25 cellular contexts compared by ENCODE assay signal in the genomic region with DNA sequence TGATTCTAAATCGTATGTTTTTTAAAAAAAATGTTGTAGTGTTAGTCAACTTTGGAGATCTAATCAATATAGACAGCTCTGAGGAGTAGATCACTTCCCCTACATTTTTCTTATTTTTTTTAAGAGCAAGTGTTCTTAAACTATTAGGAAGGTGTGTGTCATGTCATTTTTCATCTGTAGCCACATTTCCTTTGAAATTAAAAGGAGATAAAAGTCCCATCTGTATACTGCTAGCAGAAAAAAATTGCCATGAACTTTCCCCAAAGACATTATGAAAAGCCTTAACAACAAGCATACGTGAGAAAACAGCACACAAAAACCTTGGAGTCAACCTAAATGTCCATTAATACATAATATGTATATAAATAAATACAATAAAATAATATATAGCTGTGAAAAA.
DNase-seq lines count a peak whose midpoint lies in the region; ATAC-seq and TF ChIP-seq lines count a peak whose summit lies in the region.
"Had no signal": no experiment of that assay in that cellular context is flagged by ENCODE, and none has a peak within 500 bp of the region (broad histone marks: within the 10 kb centered on the region; RNA-seq: fewer than 3 reads in every experiment).

No MANE protein-coding gene starts in this region.

- H3K9ac ChIP-seq in Loucy (ENCODE audit: low read depth, low read length, poor library complexity, severe bottlenecking) (peak overlapping the region; percentile 5), H9 (ENCODE audit: extremely low read depth, insufficient read length, low read length) (no peak overlapping the region)

- CTCF ChIA-PET in activated CD8-positive, alpha-beta memory T cell treated with anti-CD3 and anti-CD28 coated beads, Interleukin-2, amount 10 ng/mL, durations not matched to agents 7 days and 5 days (lab: Charles Lee): interaction anchor here (1.0 to 7.4 kb wide), 12 partner anchors 10 to 331 kb away, joined by 3 to 82 read pairs (median 7); no protein-coding TSS in a partner anchor

- H3K18ac ChIP-seq in H9 (ENCODE audit: insufficient read length, low read depth, low read length): no peak overlapping the region

- no peak overlapping the region for H4K91ac ChIP-seq in H9 (ENCODE audit: insufficient read length, low read depth, low read length)

- no peak overlapping the region for H3K4ac ChIP-seq in H9 (ENCODE audit: low read depth, low read length)

- H3K79me1 ChIP-seq in H9 (ENCODE audit: insufficient read depth, low read depth, low read length, poor library complexity, severe bottlenecking): no peaks in the 10 kb centered on the region

- H4K20me1 ChIP-seq in Loucy (ENCODE audit: insufficient read depth, low read length, poor library complexity, severe bottlenecking): no peaks in the 10 kb centered on the region
- no peaks in the 10 kb centered on the region for H4K20me1 ChIP-seq in H9 (ENCODE audit: control insufficient read depth, insufficient read depth, insufficient read length)

- no peak for ATAC-seq in activated CD8-positive, alpha-beta memory T cell treated with anti-CD3 and anti-CD28 coated beads, Interleukin-2, amount 10 ng/mL, durations not matched to agents 7 days and 5 days
- ATAC-seq in activated naive CD4-positive, alpha-beta T cell treated with anti-CD3 and anti-CD28 coated beads, Interleukin-2, amount 50 U/mL, for 72 hours: no peak
- no peak for ATAC-seq in natural killer cell
- ATAC-seq: A549, left cardiac atrium had no signal

- DNase-seq in activated CD8-positive, alpha-beta memory T cell treated with anti-CD3 and anti-CD28 coated beads, Interleukin-2, amount 10 ng/mL, durations not matched to agents 7 days and 5 days: no peak
- DNase-seq in activated CD8-positive, alpha-beta memory T cell treated with anti-CD3 and anti-CD28 coated beads, Interleukin-2, amount 50 U/mL, for 48 hours: no peak
- no peak for DNase-seq in activated naive CD4-positive, alpha-beta T cell treated with anti-CD3 and anti-CD28 coated beads, Interleukin-2, amount 50 U/mL, for 72 hours (ENCODE audit: low spot score in 2 of 2)
- DNase-seq in natural killer cell (no peak), NCI-H2171 (lab: John Stamatoyannopoulos, UW) (no peak), RPMI8226 (no peak), H9 (no peak)
- DNase-seq: activated CD4-positive, alpha-beta T cell treated with anti-CD3 and anti-CD28 coated beads for 4 hours; adrenal gland; Caco-2; colonic mucosa; DMS79; endodermal cell; foreskin melanocyte; GF-D8; GOT3; left cardiac atrium; NCI-H2081 treated with DMSO at 0.1 percent for 48 hours; SHP77; SW 1271 had no signal

- H3K4me3 Mint-ChIP-seq in activated CD8-positive, alpha-beta memory T cell treated with anti-CD3 and anti-CD28 coated beads, Interleukin-2, amount 10 ng/mL, durations not matched to agents 7 days and 5 days: peak overlapping the region; percentile 90
- H3K4me3 Mint-ChIP-seq in natural killer cell: peak overlapping the region; percentile 57
- H3K4me3 Mint-ChIP-seq in H9: no peak overlapping the region
- H3K4me3 Mint-ChIP-seq: brain, endodermal cell, memory B cell had no signal

- H3F3A ChIP-seq in Loucy (ENCODE audit: low read depth): peaks cover 18% of the 10 kb centered on the region; the same call in 1 of the 2 replicates

- intact Hi-C loops in natural killer cell (cut with micrococcal nuclease): loop anchor here (5.0 kb wide), 2 partner anchors 108 to 427 kb away; no protein-coding TSS in a partner anchor

- no peak overlapping the region for H3K27ac ChIP-seq in H9 (ENCODE audit: insufficient read length, low read depth, low read length)
- H3K27ac ChIP-seq: A549, adrenal gland, colonic mucosa, esophagus muscularis mucosa had no signal

- H3K4me1 ChIP-seq in Loucy (ENCODE audit: insufficient read depth, low read length, poor library complexity, severe bottlenecking) (peaks cover 99% of the 10 kb centered on the region), H9 (ENCODE audit: insufficient read depth, low read length) (no peaks in the 10 kb centered on the region)
- H3K4me1 ChIP-seq: A549, adrenal gland, Caco-2, colonic mucosa had no signal

- H3T11ph ChIP-seq in H9 (ENCODE audit: low read length): no peak overlapping the region

- no peak overlapping the region for H2BK20ac ChIP-seq in H9 (ENCODE audit: low read depth, low read length, poor library complexity, severe bottlenecking)

- no peak overlapping the region for H2BK120ac ChIP-seq in H9 (ENCODE audit: low read depth, low read length, poor library complexity, severe bottlenecking)

- WGBS in H9 (ENCODE audit: extremely low coverage, insufficient read length, low lambda C conversion rate): no CpG with 5 or more reads among the region's 2 CpGs

- H3K27me3 ChIP-seq in Loucy (ENCODE audit: insufficient read depth, low read length, poor library complexity, severe bottlenecking): no peaks in the 10 kb centered on the region
- no peaks in the 10 kb centered on the region for H3K27me3 ChIP-seq in H9 (ENCODE audit: insufficient read depth, low read length)
- H3K27me3 ChIP-seq: adrenal gland, colonic mucosa, esophagus muscularis mucosa had no signal

- H3K4me2 ChIP-seq in Loucy (ENCODE audit: low read depth, low read length, poor library complexity, severe bottlenecking) (no peak overlapping the region), H9 (ENCODE audit: insufficient read depth, insufficient read length, low read length) (no peak overlapping the region)
- H3K4me2 ChIP-seq: A549 had no signal

- H3K27ac Mint-ChIP-seq in activated CD8-positive, alpha-beta memory T cell treated with anti-CD3 and anti-CD28 coated beads, Interleukin-2, amount 10 ng/mL, durations not matched to agents 7 days and 5 days: peak overlapping the region; percentile 98
- peak overlapping the region; percentile 82 to 92 for H3K27ac Mint-ChIP-seq in activated naive CD4-positive, alpha-beta T cell treated with anti-CD3 and anti-CD28 coated beads, Interleukin-2, amount 50 U/mL, for 72 hours
- peak overlapping the region; percentile 96 to 99 for H3K27ac Mint-ChIP-seq in natural killer cell
- no peak overlapping the region for H3K27ac Mint-ChIP-seq in H9
- H3K27ac Mint-ChIP-seq: brain, endodermal cell had no signal

- no peak overlapping the region for H2BK15ac ChIP-seq in H9 (ENCODE audit: low read depth, low read length)

- H2BK5ac ChIP-seq in H9 (ENCODE audit: insufficient read length, low read length): no peak overlapping the region

- no peak overlapping the region for H4K8ac ChIP-seq in H9 (replicated peaks; ENCODE audit: insufficient read length, low read depth, low read length)

- H2AFZ ChIP-seq in Loucy (ENCODE audit: low read length) (no peak overlapping the region), H9 (ENCODE audit: low read length) (no peak overlapping the region)

- H2AK5ac ChIP-seq in H9 (ENCODE audit: insufficient read length, low read length): no peak overlapping the region

- no peak overlapping the region for H3K4me3 ChIP-seq in Loucy (ENCODE audit: low read length, poor library complexity, severe bottlenecking)
- H3K4me3 ChIP-seq: A549, adrenal gland, colonic mucosa, esophagus muscularis mucosa had no signal

- H3K27me3 Mint-ChIP-seq in activated CD8-positive, alpha-beta memory T cell treated with anti-CD3 and anti-CD28 coated beads, Interleukin-2, amount 10 ng/mL, durations not matched to agents 7 days and 5 days: no peaks in the 10 kb centered on the region
- H3K27me3 Mint-ChIP-seq in natural killer cell (ENCODE audit: low read depth in 2 of 2): no peaks in the 10 kb centered on the region
- peaks cover 2% of the 10 kb centered on the region; the same call in 1 of the 2 replicates for H3K27me3 Mint-ChIP-seq in H9 (ENCODE audit: low read depth)
- H3K27me3 Mint-ChIP-seq: memory B cell had no signal

- H3K79me2 ChIP-seq in Loucy (ENCODE audit: insufficient read depth, low read length) (no peaks in the 10 kb centered on the region), H9 (ENCODE audit: insufficient read depth, low read length) (no peaks in the 10 kb centered on the region)

- no peaks in the 10 kb centered on the region for H3K23me2 ChIP-seq in H9 (ENCODE audit: insufficient read length, low read depth, low read length, poor library complexity, severe bottlenecking)

- H3K36me3 ChIP-seq in Loucy (ENCODE audit: insufficient read depth, low read length): no peaks in the 10 kb centered on the region
- H3K36me3 ChIP-seq: adrenal gland, colonic mucosa, esophagus muscularis mucosa had no signal

- H3K23ac ChIP-seq in H9 (ENCODE audit: insufficient read length, low read depth, low read length): no peak overlapping the region

- H3K4me1 Mint-ChIP-seq in activated CD8-positive, alpha-beta memory T cell treated with anti-CD3 and anti-CD28 coated beads, Interleukin-2, amount 10 ng/mL, durations not matched to agents 7 days and 5 days: peaks cover 84% of the 10 kb centered on the region
- H3K4me1 Mint-ChIP-seq in natural killer cell (peaks cover 86 to 92% of the 10 kb centered on the region in 2 donors), H9 (0 out of 4 replicates have a peak, but pooled peaks cover 0 to 3% of the 10 kb centered on the region in 2 experiments)

- H3K9me3 ChIP-seq in Loucy (ENCODE audit: insufficient read depth, low read depth, low read length) (no peaks in the 10 kb centered on the region), H9 (ENCODE audit: control insufficient read depth, low read depth, low read length) (no peaks in the 10 kb centered on the region)
- H3K9me3 ChIP-seq: A549, adrenal gland, Caco-2, colonic mucosa, esophagus muscularis mucosa had no signal

- H2BK12ac ChIP-seq in H9 (ENCODE audit: insufficient read length, low read depth, low read length): no peak overlapping the region

- H3K56ac ChIP-seq in H9 (ENCODE audit: insufficient read length, low read depth, low read length): no peak overlapping the region

- no peak overlapping the region for H3K14ac ChIP-seq in H9 (ENCODE audit: insufficient read depth, low read length)

- H3K36me3 Mint-ChIP-seq in activated CD8-positive, alpha-beta memory T cell treated with anti-CD3 and anti-CD28 coated beads, Interleukin-2, amount 10 ng/mL, durations not matched to agents 7 days and 5 days: peaks cover 22% of the 10 kb centered on the region
- peaks cover 11 to 22% of the 10 kb centered on the region in 2 donors for H3K36me3 Mint-ChIP-seq in activated naive CD4-positive, alpha-beta T cell treated with anti-CD3 and anti-CD28 coated beads, Interleukin-2, amount 50 U/mL, for 72 hours
- H3K36me3 Mint-ChIP-seq in natural killer cell (no peaks in the 10 kb centered on the region), H9 (ENCODE audit: insufficient read depth in 1 of 3, low read depth in 3 of 3) (no peaks in the 10 kb centered on the region)
- H3K36me3 Mint-ChIP-seq: brain, memory B cell had no signal

- H3K9me3 Mint-ChIP-seq in activated CD8-positive, alpha-beta memory T cell treated with anti-CD3 and anti-CD28 coated beads, Interleukin-2, amount 10 ng/mL, durations not matched to agents 7 days and 5 days (ENCODE audit: low read depth): peaks cover 3% of the 10 kb centered on the region
- peaks cover 0 to under 1% of the 10 kb centered on the region in 2 donors for H3K9me3 Mint-ChIP-seq in activated naive CD4-positive, alpha-beta T cell treated with anti-CD3 and anti-CD28 coated beads, Interleukin-2, amount 50 U/mL, for 72 hours
- no peaks in the 10 kb centered on the region for H3K9me3 Mint-ChIP-seq in natural killer cell
- peaks cover 3 to 4% of the 10 kb centered on the region in 2 experiments; a peak in 1 of 5 replicates for H3K9me3 Mint-ChIP-seq in H9
- H3K9me3 Mint-ChIP-seq: memory B cell had no signal

- TF ChIP-seq CTCF in Loucy (conservative IDR thresholded peaks at IDR 0.05; ENCODE audit: low read length) (no peak), natural killer cell (IDR thresholded peaks at IDR 0.05) (no peak), H9 (conservative IDR thresholded peaks at IDR 0.05) (no peak)

- H4K5ac ChIP-seq in H9 (ENCODE audit: insufficient read length, low read depth, low read length): no peak overlapping the region

- H3K9me2 ChIP-seq in Loucy (replicated peaks; ENCODE audit: low read depth, low read length): no peaks in the 10 kb centered on the region

Comparison
In these comparisons a context has a peak if more than half of its experiments do, and no peak if none do; other contexts are left out.
1. H3K27ac Mint-ChIP-seq: peak in activated CD8-positive, alpha-beta memory T cell treated with anti-CD3 and anti-CD28 coated beads, Interleukin-2, amount 10 ng/mL, durations not matched to agents 7 days and 5 days (single experiment), activated naive CD4-positive, alpha-beta T cell treated with anti-CD3 and anti-CD28 coated beads, Interleukin-2, amount 50 U/mL, for 72 hours (2 of 2) and natural killer cell (2 of 2); none in H9 (0 of 3).
2. H3K4me3 Mint-ChIP-seq: peak in activated CD8-positive, alpha-beta memory T cell treated with anti-CD3 and anti-CD28 coated beads, Interleukin-2, amount 10 ng/mL, durations not matched to agents 7 days and 5 days (single experiment) and natural killer cell (single experiment); none in H9 (0 of 2).